Comparison of ENCODE assay signal across 8 cellular contexts in the genomic region with DNA sequence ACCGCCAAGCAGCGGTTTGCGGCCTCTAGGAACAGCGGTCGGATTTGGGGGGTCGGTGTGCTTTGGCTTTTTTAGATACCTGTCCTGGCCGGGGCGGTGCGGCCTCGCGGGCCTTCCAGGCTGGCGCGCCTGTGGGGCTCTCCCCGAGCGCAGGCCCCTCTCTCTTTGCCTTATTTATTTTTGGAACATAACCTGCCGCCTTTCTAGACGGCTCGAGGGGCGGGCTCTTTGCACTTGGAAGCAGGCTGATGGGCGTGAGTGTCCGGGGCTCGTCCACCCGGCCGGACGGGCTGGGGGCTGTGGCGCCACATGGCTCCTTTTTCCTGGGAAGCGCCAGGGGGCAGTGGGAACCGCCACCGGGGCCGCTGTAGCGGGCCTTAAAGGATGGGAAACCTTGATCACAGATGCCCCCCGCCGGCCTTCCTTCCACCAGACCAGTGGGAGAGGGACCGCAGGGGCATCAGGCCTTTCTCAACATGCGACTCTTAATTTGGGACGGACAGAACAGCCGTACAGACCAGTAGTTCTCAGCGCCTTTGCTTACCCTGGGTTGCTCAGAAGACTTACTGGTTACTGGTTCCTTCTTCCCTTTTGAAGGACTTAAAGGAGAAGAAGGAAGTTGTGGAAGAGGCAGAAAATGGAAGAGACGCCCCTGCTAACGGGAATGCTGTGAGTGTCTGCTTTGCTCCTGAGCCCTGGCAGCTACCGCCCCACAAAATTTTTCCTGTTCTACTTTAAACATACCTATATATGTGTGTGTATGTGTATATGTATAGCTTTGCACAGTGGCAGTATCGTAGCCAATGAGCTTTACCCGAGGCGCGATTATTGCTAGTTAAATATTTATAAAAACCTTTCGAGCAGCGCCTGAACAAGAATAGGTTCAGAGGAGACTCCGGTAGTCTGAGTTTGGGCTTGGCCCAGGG. TPM values are rescaled to one million over a fixed set of nuclear protein-coding genes. Genes with fewer than 3 reads are reported as not detected.
DNase-seq lines count a peak whose midpoint lies in the region; ATAC-seq, FAIRE-seq and TF ChIP-seq lines count a peak whose summit lies in the region.

No MANE protein-coding gene starts in this region.

- H3K27me3 ChIP-seq in GM23338 (ENCODE audit: insufficient read depth), result no peaks in the 10 kb centered on the region
- H3K27me3 ChIP-seq in fibroblast of lung (ENCODE audit: control insufficient read depth, insufficient read depth, low read length), result no peaks in the 10 kb centered on the region
- H3K27me3 ChIP-seq in neuron (ENCODE audit: insufficient read depth, low read length), result no peaks in the 10 kb centered on the region

- H3K36me3 ChIP-seq in GM23338 (ENCODE audit: insufficient read depth) (peaks cover 29% of the 10 kb centered on the region), fibroblast of lung (ENCODE audit: control insufficient read depth, insufficient read depth, low read length) (peaks cover 5% of the 10 kb centered on the region), neuron (ENCODE audit: insufficient read depth, low read length) (peaks cover 24% of the 10 kb centered on the region)

- peak overlapping the region; percentile 96 for H3K27ac Mint-ChIP-seq in GM23338
- H3K27ac Mint-ChIP-seq in activated CD4-positive, alpha-beta T cell treated with anti-CD3 and anti-CD28 coated beads, Interleukin-2, amount 10 ng/mL, durations not matched to agents 7 days and 5 days, result peak overlapping the region; percentile 90

- H2AFZ ChIP-seq in GM23338, result no peak overlapping the region
- no peak overlapping the region for H2AFZ ChIP-seq in fibroblast of lung (ENCODE audit: low read length)
- no peak overlapping the region for H2AFZ ChIP-seq in neuron (ENCODE audit: low read depth, low read length)

- TF ChIP-seq EP300 in A549 (IDR thresholded peaks at IDR 0.05), result no peak

- H3K27me3 Mint-ChIP-seq in GM23338 (ENCODE audit: insufficient read depth, low read depth, poor library complexity), result peaks cover 72% of the 10 kb centered on the region
- H3K27me3 Mint-ChIP-seq in activated CD4-positive, alpha-beta T cell treated with anti-CD3 and anti-CD28 coated beads, Interleukin-2, amount 10 ng/mL, durations not matched to agents 7 days and 5 days, result peaks cover 2% of the 10 kb centered on the region

- H3F3A ChIP-seq in GM23338 (replicated peaks; ENCODE audit: low read depth), result peaks cover 49% of the 10 kb centered on the region

- peak overlapping the region; percentile 90 for H3K4me3 Mint-ChIP-seq in GM23338
- peak overlapping the region; percentile 99 for H3K4me3 Mint-ChIP-seq in activated CD4-positive, alpha-beta T cell treated with anti-CD3 and anti-CD28 coated beads, Interleukin-2, amount 10 ng/mL, durations not matched to agents 7 days and 5 days

- FAIRE-seq in A549 (lab: Jason Lieb, UNC), result no peak

- POLR2A ChIA-PET in A549 (lab: Yijun Ruan, JAX), result interaction anchor here (1.0 to 1.4 kb wide), 3 partner anchors 38 to 99 kb away, joined by 8 to 10 read pairs (median 8); no protein-coding TSS in a partner anchor
- POLR2A ChIA-PET in activated CD4-positive, alpha-beta T cell treated with anti-CD3 and anti-CD28 coated beads, Interleukin-2, amount 10 ng/mL, durations not matched to agents 7 days and 5 days (lab: Charles Lee), result interaction anchor here (0.6 to 1.1 kb wide), 2 partner anchors 26 to 97 kb away, joined by 3 to 5 read pairs; no protein-coding TSS in a partner anchor

- H3K9ac ChIP-seq in fibroblast of lung (ENCODE audit: insufficient read depth, low read length), result peak overlapping the region; percentile 97

- TF ChIP-seq CTCF in A549 (IDR thresholded peaks at IDR 0.05) (no peak), GM23338 (conservative IDR thresholded peaks at IDR 0.05; ENCODE audit: low read depth in 2 of 2) (no peak), fibroblast of lung (conservative IDR thresholded peaks at IDR 0.05 in 1 of 2, IDR thresholded peaks at IDR 0.05 in 1 of 2; ENCODE audit: low read depth in 1 of 2, low read length in 2 of 2) (peak in 1 of 2 donors; percentile 13)

- H3K9me3 Mint-ChIP-seq in GM23338, result peaks cover 22% of the 10 kb centered on the region
- no peaks in the 10 kb centered on the region for H3K9me3 Mint-ChIP-seq in activated CD4-positive, alpha-beta T cell treated with anti-CD3 and anti-CD28 coated beads, Interleukin-2, amount 10 ng/mL, durations not matched to agents 7 days and 5 days

- 7% methylated on average over 35 of the region's 48 CpGs for WGBS in A549 (ENCODE audit: missing lambda C conversion rate)

- no peak for TF ChIP-seq POLR2A in A549 (IDR thresholded peaks at IDR 0.05; ENCODE audit: low read length)

- H3K9me2 ChIP-seq in GM23338 (ENCODE audit: insufficient read depth), result no peaks in the 10 kb centered on the region

- DNase-seq in A549 (ENCODE audit: low read depth in 1 of 2, low spot score in 1 of 2), result no peak
- DNase-seq in GM23338 (ENCODE audit: low spot score), result no peak
- no peak for DNase-seq in activated CD4-positive, alpha-beta T cell treated with anti-CD3 and anti-CD28 coated beads, Interleukin-2, amount 10 ng/mL, durations not matched to agents 7 days and 5 days
- peak; percentile 23 to 31 for DNase-seq in fibroblast of lung (ENCODE audit: low read depth in 2 of 2)
- DNase-seq in NCI-H2029 treated with DMSO at 0.1 percent for 48 hours (lab: John Stamatoyannopoulos, UW), result no peak
- DNase-seq in DMS 273 treated with DMSO at 0.1 percent for 48 hours (lab: John Stamatoyannopoulos, UW), result no peak

- H4K20me1 ChIP-seq in GM23338 (replicated peaks; ENCODE audit: insufficient read depth) (peaks cover 17% of the 10 kb centered on the region), fibroblast of lung (ENCODE audit: control insufficient read depth, extremely low read depth, insufficient read depth, low read length) (no peaks in the 10 kb centered on the region)

- H3K9me3 ChIP-seq in A549 (no peaks in the 10 kb centered on the region), fibroblast of lung (ENCODE audit: control insufficient read depth, insufficient read depth, low read depth, low read length) (no peaks in the 10 kb centered on the region), neuron (ENCODE audit: low read length) (no peaks in the 10 kb centered on the region)

- H3K4me3 ChIP-seq in A549 (peak overlapping the region; percentile 100), GM23338 (peak overlapping the region; percentile 88), fibroblast of lung (replicated peaks in 1 of 4; ENCODE audit: control extremely low read depth in 1 of 4, insufficient read depth in 1 of 4, low read depth in 3 of 4, low read length in 4 of 4) (peak overlapping the region; percentile 56 to 88 (median 76)), neuron (ENCODE audit: low read length) (peak overlapping the region; percentile 83)

- no peak for ATAC-seq in A549
- no peak for ATAC-seq in GM23338
- ATAC-seq in HG03196 (IDR thresholded peaks at IDR 0.05; ENCODE audit: unreplicated experiment), result no peak

- CTCF ChIA-PET in A549 (lab: Yijun Ruan, JAX), result interaction anchor here (0.6 to 78.4 kb wide), 5 partner anchors 9 to 109 kb away, joined by 3 to 4158 read pairs (median 4); no protein-coding TSS in a partner anchor
- CTCF ChIA-PET in activated CD4-positive, alpha-beta T cell treated with anti-CD3 and anti-CD28 coated beads, Interleukin-2, amount 10 ng/mL, durations not matched to agents 7 days and 5 days (lab: Charles Lee), result interaction anchor here (0.7 to 8.5 kb wide), 8 partner anchors 14 to 98 kb away, joined by 3 to 167 read pairs (median 16); no protein-coding TSS in a partner anchor

- H3K27ac ChIP-seq in A549 (peak overlapping the region; percentile 98 to 99), GM23338 (ENCODE audit: low read depth) (peak overlapping the region; percentile 99), fibroblast of lung (ENCODE audit: insufficient read depth, low read length) (peak overlapping the region; percentile 50)

- H3K4me1 Mint-ChIP-seq in GM23338, result peaks cover 39% of the 10 kb centered on the region
- H3K4me1 Mint-ChIP-seq in activated CD4-positive, alpha-beta T cell treated with anti-CD3 and anti-CD28 coated beads, Interleukin-2, amount 10 ng/mL, durations not matched to agents 7 days and 5 days, result peaks cover 35% of the 10 kb centered on the region

- peak overlapping the region; percentile 94 for H3K4me2 ChIP-seq in A549
- H3K4me2 ChIP-seq in GM23338, result peak overlapping the region; percentile 100
- H3K4me2 ChIP-seq in fibroblast of lung (ENCODE audit: extremely low read depth, insufficient read depth, low read length), result peak overlapping the region; percentile 91

- H3K36me3 Mint-ChIP-seq in GM23338 (ENCODE audit: low read depth), result peaks cover 59% of the 10 kb centered on the region
- H3K36me3 Mint-ChIP-seq in activated CD4-positive, alpha-beta T cell treated with anti-CD3 and anti-CD28 coated beads, Interleukin-2, amount 10 ng/mL, durations not matched to agents 7 days and 5 days (ENCODE audit: low read depth), result peaks cover 40% of the 10 kb centered on the region

- TF ChIP-seq RAD21 in A549 (conservative IDR thresholded peaks at IDR 0.05 in 1 of 2, IDR thresholded peaks at IDR 0.05 in 1 of 2), result no peak

- H3K4me1 ChIP-seq in A549 (peaks cover 44% of the 10 kb centered on the region), GM23338 (ENCODE audit: insufficient read depth) (peaks cover 31% of the 10 kb centered on the region), fibroblast of lung (ENCODE audit: control insufficient read depth, extremely low read depth, insufficient read depth, low read length) (peaks cover 20% of the 10 kb centered on the region), neuron (ENCODE audit: insufficient read depth, low read length) (peaks cover 20% of the 10 kb centered on the region)

- H3K79me2 ChIP-seq in GM23338 (replicated peaks; ENCODE audit: insufficient read depth) (peaks cover 60% of the 10 kb centered on the region), fibroblast of lung (ENCODE audit: control insufficient read depth, insufficient read depth, low read length) (peaks cover 42% of the 10 kb centered on the region)

TF ChIP-seq in A549, 52 proteins besides CTCF, POLR2A, EP300 and RAD21 (continues in another document):
- TF ChIP-seq MAFK (IDR thresholded peaks at IDR 0.05; ENCODE audit: partially characterized antibody), result no peak

RNA-seq across cellular contexts. Expression of gene PTMA, which starts 2.7 kb away (rescaled TPM):
- 434 and 1,191 TPM in 2 replicates for polyA plus RNA-seq in A549 (2011; rRNA removed)
- 906 and 1,052 TPM in 2 replicates for polyA plus RNA-seq in A549 (2012; cell fraction: cytosol; rRNA removed)
- 514 and 638 TPM in 2 replicates for polyA plus RNA-seq in A549 (2012; cell fraction: nucleus; rRNA removed)
- polyA plus RNA-seq in A549 (2017; fragmentation: RNase III; extraction: RNeasy Plus Mini Kit Qiagen cat#74134 plus additional on column Dnase treatment), result 2,232 to 2,533 TPM (median 2,360 TPM) in 3 replicates
- polyA minus RNA-seq in A549 (2011; rRNA and poly(A)+ RNA removed), result 113 and 134 TPM in 2 replicates
- 1,861 and 2,007 TPM in 2 replicates for total RNA-seq in GM23338 (2014; rRNA removed; shearing (Covaris generic))
- 8,990 and 10,188 TPM in 2 replicates for polyA plus RNA-seq in GM23338 (2016; fragmentation: Nextera tagmentation; extraction: Ambion mirVana)
- 1,000 to 10,000 TPM; 1,700 to 2,208 TPM for total RNA-seq in activated CD4-positive, alpha-beta T cell treated with anti-CD3 and anti-CD28 coated beads, Interleukin-2, amount 10 ng/mL, durations not matched to agents 7 days and 5 days
- 481 and 664 TPM in 2 replicates for total RNA-seq in fibroblast of lung
- polyA plus RNA-seq in fibroblast of lung, result 650 and 1,032 TPM in 2 replicates
- polyA plus RNA-seq in fibroblast of lung (2012), result 819 and 1,107 TPM in 2 replicates
- 34.8 and 35.0 TPM in 2 replicates for polyA minus RNA-seq in fibroblast of lung (ENCODE audit: low replicate concordance)

Comparison
In these comparisons a context has a peak if more than half of its experiments do, and no peak if none do; other contexts are left out.
1. DNase-seq: peak in fibroblast of lung (2 of 2); none in A549 (0 of 2), GM23338 (single experiment), activated CD4-positive, alpha-beta T cell treated with anti-CD3 and anti-CD28 coated beads, Interleukin-2, amount 10 ng/mL, durations not matched to agents 7 days and 5 days (single experiment), NCI-H2029 treated with DMSO at 0.1 percent for 48 hours (single experiment) and DMS 273 treated with DMSO at 0.1 percent for 48 hours (single experiment).
2. Peak in every context shown above with its lines, with median percentiles within 50 percentile points of each other: H3K27ac ChIP-seq, H3K4me2 ChIP-seq and H3K4me3 ChIP-seq.